Comparison of ENCODE assay signal across 18 cellular contexts in genomic region chr15:74210729-74211128, GRCh38. TPM values are rescaled to one million over a fixed set of nuclear protein-coding genes. Genes with fewer than 3 reads are reported as not detected.
DNase-seq lines count a peak whose midpoint lies in the region; ATAC-seq, FAIRE-seq and TF ChIP-seq lines count a peak whose summit lies in the region.
"Had no signal": no experiment of that assay in that cellular context is flagged by ENCODE, and none has a peak within 500 bp of the region (broad histone marks: within the 10 kb centered on the region; RNA-seq: fewer than 3 reads in every experiment).

No MANE protein-coding gene starts in this region.

- H3K4me1 ChIP-seq in SK-N-SH (ENCODE audit: control insufficient read depth in 1 of 2, insufficient read depth in 2 of 2, low read depth in 1 of 2, low read length in 1 of 2): peaks cover 24 to 47% of the 10 kb centered on the region in 2 experiments

- peak overlapping the region; percentile 52 for H3K27ac Mint-ChIP-seq in nephron progenitor cell
- H3K27ac Mint-ChIP-seq: CD4-positive, alpha-beta T cell had no signal

- no peak for FAIRE-seq in RCC 7860 (lab: Jason Lieb, UNC)

- peaks cover 5% of the 10 kb centered on the region for H3K27me3 Mint-ChIP-seq in nephron progenitor cell (ENCODE audit: low read depth, poor library complexity)

- no peak for DNase-seq in SK-N-SH
- no peak for DNase-seq in brain microvascular endothelial cell
- no peak for DNase-seq in nephron progenitor cell
- DNase-seq in D341Med (ENCODE audit: low spot score): no peak
- DNase-seq in DMS79 treated with DMSO at 0.1 percent for 48 hours (lab: John Stamatoyannopoulos, UW): no peak
- no peak for DNase-seq in midbrain (lab: John Stamatoyannopoulos, UW)
- no peak for DNase-seq in RCC 7860 (ENCODE audit: low spot score)
- DNase-seq: BE2C; CD4-positive, alpha-beta T cell; DMS53; KBM-7; NCI-H1092; NCI-H2081 treated with DMSO at 0.1 percent for 48 hours; NCI-H510A treated with DMSO at 0.1 percent for 48 hours; NCI-H82; PC-3 had no signal

- no peak for TF ChIP-seq RAD21 in SK-N-SH (IDR thresholded peaks at IDR 0.05; ENCODE audit: low read length)

- no peaks in the 10 kb centered on the region for H3K9me3 Mint-ChIP-seq in nephron progenitor cell
- H3K9me3 Mint-ChIP-seq: CD4-positive, alpha-beta T cell had no signal

- peaks cover 100% of the 10 kb centered on the region for H3K4me1 Mint-ChIP-seq in nephron progenitor cell

- H3K27ac ChIP-seq in SK-N-SH (ENCODE audit: low read depth in 2 of 2, low read length in 1 of 2): peak overlapping the region in 1 of 2 experiments; percentile 82; a peak in 2 of 4 replicates
- H3K27ac ChIP-seq in brain microvascular endothelial cell: peak overlapping the region; percentile 54
- H3K27ac ChIP-seq: 22Rv1 had no signal

- no peaks in the 10 kb centered on the region for H3K79me2 ChIP-seq in SK-N-SH (ENCODE audit: insufficient read depth)

- H3K4me3 ChIP-seq in SK-N-SH (ENCODE audit: low read depth in 2 of 2, low read length in 1 of 2): no peak overlapping the region
- H3K4me3 ChIP-seq in brain microvascular endothelial cell (ENCODE audit: low read depth, low read length): no peak overlapping the region

- H3K9ac ChIP-seq in SK-N-SH: peak overlapping the region; percentile 37; the same call in 1 of the 2 replicates

- H3K27me3 ChIP-seq in SK-N-SH (ENCODE audit: insufficient read depth) (no peaks in the 10 kb centered on the region), brain microvascular endothelial cell (replicated peaks) (no peaks in the 10 kb centered on the region)
- H3K27me3 ChIP-seq: BE2C had no signal

- no peaks in the 10 kb centered on the region for H4K20me1 ChIP-seq in SK-N-SH (ENCODE audit: insufficient read depth)

- POLR2A ChIA-PET in SK-N-SH (lab: Yijun Ruan, JAX): no interaction called here

- H3K36me3 ChIP-seq in SK-N-SH (replicated peaks in 1 of 2; ENCODE audit: control insufficient read depth in 1 of 2, insufficient read depth in 2 of 2, low read length in 1 of 2) (no peaks in the 10 kb centered on the region), brain microvascular endothelial cell (replicated peaks) (no peaks in the 10 kb centered on the region)

- H3F3A ChIP-seq in SK-N-SH (replicated peaks; ENCODE audit: insufficient read depth): peaks cover 18% of the 10 kb centered on the region

- TF ChIP-seq CTCF in SK-N-SH (IDR thresholded peaks at IDR 0.05): no peak
- no peak for TF ChIP-seq CTCF in brain microvascular endothelial cell (IDR thresholded peaks at IDR 0.05; ENCODE audit: low read depth, low read length, missing control alignments)
- TF ChIP-seq CTCF in nephron progenitor cell (IDR thresholded peaks at IDR 0.05): no peak

- ATAC-seq in SK-N-SH treated with all-trans-retinoic acid at 6 μM for 48 hours: no peak
- ATAC-seq: PC-3 had no signal

- H3K4me2 ChIP-seq in SK-N-SH: no peak overlapping the region

- CTCF ChIA-PET in SK-N-SH (lab: Yijun Ruan, JAX): interaction anchor here (0.8 to 1.2 kb wide), 5 partner anchors 10 to 97 kb away, joined by 3 to 6 read pairs (median 4); no protein-coding TSS in a partner anchor

- H2AFZ ChIP-seq in SK-N-SH (ENCODE audit: low read depth): no peak overlapping the region

- H3K9me2 ChIP-seq in SK-N-SH: no peaks in the 10 kb centered on the region

- H3K4me3 Mint-ChIP-seq in nephron progenitor cell: peak overlapping the region; percentile 9
- H3K4me3 Mint-ChIP-seq: CD4-positive, alpha-beta T cell had no signal

- no peaks in the 10 kb centered on the region for H3K9me3 ChIP-seq in SK-N-SH
- H3K9me3 ChIP-seq: BE2C had no signal

- in situ Hi-C loops in brain microvascular endothelial cell (cut with HindIII; ENCODE audit: low pct_ligation_motif_present, low sequenced_read_pairs): no loop called here

- H3K36me3 Mint-ChIP-seq in nephron progenitor cell (ENCODE audit: low read depth): peaks cover 6% of the 10 kb centered on the region

- TF ChIP-seq EP300 in SK-N-SH (IDR thresholded peaks at IDR 0.05; ENCODE audit: borderline replicate concordance in 1 of 2, low read depth in 1 of 2, low read length in 1 of 2): no peak

TF ChIP-seq in SK-N-SH, 30 proteins besides CTCF, POLR2A, EP300 and RAD21 (continues in another document):
- TF ChIP-seq MXI1 (IDR thresholded peaks at IDR 0.05; ENCODE audit: low read depth, low read length): no peak
- TF ChIP-seq ZBTB33 (IDR thresholded peaks at IDR 0.05; ENCODE audit: borderline replicate concordance, low read depth): no peak
- TF ChIP-seq PBX3 (IDR thresholded peaks at IDR 0.05): no peak
- no peak for TF ChIP-seq GATA2 (CRISPR knock-in tag; IDR thresholded peaks at IDR 0.05)
- TF ChIP-seq TAF1 (IDR thresholded peaks at IDR 0.05; ENCODE audit: borderline replicate concordance, low read depth, low read length): no peak
- TF ChIP-seq SMC3 (IDR thresholded peaks at IDR 0.05; ENCODE audit: low read depth, low read length): no peak

TF ChIP-seq in SK-N-SH treated with all-trans-retinoic acid at 6 μM for 48 hours, 23 proteins besides CTCF, POLR2A, EP300 and RAD21 (continues in another document):
- no peak for TF ChIP-seq ZFP30 (CRISPR knock-in tag; IDR thresholded peaks at IDR 0.05)
- no peak for TF ChIP-seq BACH2 (CRISPR knock-in tag; IDR thresholded peaks at IDR 0.05; ENCODE audit: borderline replicate concordance)
- TF ChIP-seq CSRNP3 (CRISPR knock-in tag; IDR thresholded peaks at IDR 0.05): no peak
- no peak for TF ChIP-seq ZFP3 (CRISPR knock-in tag; IDR thresholded peaks at IDR 0.05)
- no peak for TF ChIP-seq PPARA (CRISPR knock-in tag; IDR thresholded peaks at IDR 0.05; ENCODE audit: borderline replicate concordance)
- TF ChIP-seq ZC3H10 (CRISPR knock-in tag; IDR thresholded peaks at IDR 0.05): no peak
- no peak for TF ChIP-seq OSR1 (CRISPR knock-in tag; IDR thresholded peaks at IDR 0.05)
- TF ChIP-seq CSDC2 (CRISPR knock-in tag; IDR thresholded peaks at IDR 0.05): no peak
- no peak for TF ChIP-seq ARNTL (CRISPR knock-in tag; IDR thresholded peaks at IDR 0.05; ENCODE audit: borderline replicate concordance, low read depth)
- no peak for TF ChIP-seq TSHZ2 (CRISPR knock-in tag; IDR thresholded peaks at IDR 0.05)
- TF ChIP-seq ISL1 (CRISPR knock-in tag; IDR thresholded peaks at IDR 0.05): no peak
- TF ChIP-seq ZNF8 (CRISPR knock-in tag; IDR thresholded peaks at IDR 0.05): no peak
- TF ChIP-seq TCF4 (CRISPR knock-in tag; IDR thresholded peaks at IDR 0.05; ENCODE audit: borderline replicate concordance): no peak

RNA-seq across cellular contexts. Expression of gene STRA6, which starts 8.1 kb away (rescaled TPM):
- 27.9 and 31.0 TPM in 2 replicates for polyA plus RNA-seq in SK-N-SH (2012; rRNA removed)
- 7.3 and 13.0 TPM in 2 replicates for polyA plus RNA-seq in SK-N-SH (2012; cell fraction: cytosol; rRNA removed)
- 140 and 152 TPM in 2 replicates for polyA plus RNA-seq in SK-N-SH (2012; cell fraction: nucleus; rRNA removed)

RNA-seq across cellular contexts. Expression of gene CCDC33, which starts 25.4 kb away (rescaled TPM):
- polyA plus RNA-seq in SK-N-SH (2012; rRNA removed): 3.3 and 4.0 TPM in 2 replicates
- polyA plus RNA-seq in SK-N-SH (2012; cell fraction: cytosol; rRNA removed): 1.8 and 2.9 TPM in 2 replicates
- polyA plus RNA-seq in SK-N-SH (2012; cell fraction: nucleus; rRNA removed): 3.9 and 4.0 TPM in 2 replicates

RNA-seq across cellular contexts. Expression of gene ISLR, which starts 37.2 kb away (rescaled TPM):
- polyA plus RNA-seq in SK-N-SH (2012; rRNA removed): 3.4 and 7.3 TPM in 2 replicates
- polyA plus RNA-seq in SK-N-SH (2012; cell fraction: cytosol; rRNA removed): 1.9 and 3.0 TPM in 2 replicates
- polyA plus RNA-seq in SK-N-SH (2012; cell fraction: nucleus; rRNA removed): 1.7 and 1.9 TPM in 2 replicates
